1 cellular context compared by ENCODE assay signal in the genomic region with DNA sequence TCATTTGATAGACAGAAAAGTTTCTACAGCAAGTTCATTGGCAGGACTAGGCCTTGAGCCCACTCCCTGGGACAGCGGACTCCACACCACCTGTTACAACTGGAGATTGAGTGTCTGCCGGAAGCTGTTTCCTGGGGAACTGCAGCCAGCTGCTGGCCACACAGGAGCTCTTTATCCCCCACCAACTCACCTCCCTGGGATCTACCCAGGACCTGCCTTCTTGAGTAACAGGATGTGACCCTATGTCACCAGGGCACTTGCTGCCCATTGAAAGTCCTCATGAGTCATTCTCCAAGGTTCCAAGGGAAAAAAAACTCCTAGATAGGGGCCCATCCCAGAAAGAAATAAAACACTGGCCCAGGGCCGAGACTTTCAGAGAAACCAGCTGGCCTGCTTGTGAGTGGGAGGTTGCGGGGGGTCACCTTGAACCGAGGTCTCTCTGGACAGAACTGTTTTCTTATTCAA.
TF ChIP-seq lines count a peak whose summit lies in the region.

No MANE protein-coding gene starts in this region.

TF ChIP-seq in HepG2, 621 proteins besides CTCF, POLR2A, EP300 and RAD21 (continued from another document):
- no peak for TF ChIP-seq ZNF503 (CRISPR knock-in tag; IDR thresholded peaks at IDR 0.05)
- TF ChIP-seq REL (CRISPR knock-in tag; conservative IDR thresholded peaks at IDR 0.05): no peak
- TF ChIP-seq POLR2AphosphoS2 (IDR thresholded peaks at IDR 0.05; ENCODE audit: low read depth, low read length): no peak
- TF ChIP-seq ZNF530 (CRISPR knock-in tag; IDR thresholded peaks at IDR 0.05; ENCODE audit: low read depth): no peak
- TF ChIP-seq, protein P1, sequence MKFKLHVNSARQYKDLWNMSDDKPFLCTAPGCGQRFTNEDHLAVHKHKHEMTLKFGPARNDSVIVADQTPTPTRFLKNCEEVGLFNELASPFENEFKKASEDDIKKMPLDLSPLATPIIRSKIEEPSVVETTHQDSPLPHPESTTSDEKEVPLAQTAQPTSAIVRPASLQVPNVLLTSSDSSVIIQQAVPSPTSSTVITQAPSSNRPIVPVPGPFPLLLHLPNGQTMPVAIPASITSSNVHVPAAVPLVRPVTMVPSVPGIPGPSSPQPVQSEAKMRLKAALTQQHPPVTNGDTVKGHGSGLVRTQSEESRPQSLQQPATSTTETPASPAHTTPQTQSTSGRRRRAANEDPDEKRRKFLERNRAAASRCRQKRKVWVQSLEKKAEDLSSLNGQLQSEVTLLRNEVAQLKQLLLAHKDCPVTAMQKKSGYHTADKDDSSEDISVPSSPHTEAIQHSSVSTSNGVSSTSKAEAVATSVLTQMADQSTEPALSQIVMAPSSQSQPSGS (CRISPR knock-in tag; IDR thresholded peaks at IDR 0.05): no peak
- no peak for TF ChIP-seq NFE2L1 (CRISPR knock-in tag; IDR thresholded peaks at IDR 0.05; ENCODE audit: borderline replicate concordance)
- TF ChIP-seq MYC (CRISPR knock-in tag; IDR thresholded peaks at IDR 0.05; ENCODE audit: borderline replicate concordance): peak; percentile 76; the same call in 1 of the 2 replicates
- TF ChIP-seq ZBTB25 (CRISPR knock-in tag; IDR thresholded peaks at IDR 0.05): peak; percentile 60; the same call in 1 of the 2 replicates
- TF ChIP-seq, protein P2, sequence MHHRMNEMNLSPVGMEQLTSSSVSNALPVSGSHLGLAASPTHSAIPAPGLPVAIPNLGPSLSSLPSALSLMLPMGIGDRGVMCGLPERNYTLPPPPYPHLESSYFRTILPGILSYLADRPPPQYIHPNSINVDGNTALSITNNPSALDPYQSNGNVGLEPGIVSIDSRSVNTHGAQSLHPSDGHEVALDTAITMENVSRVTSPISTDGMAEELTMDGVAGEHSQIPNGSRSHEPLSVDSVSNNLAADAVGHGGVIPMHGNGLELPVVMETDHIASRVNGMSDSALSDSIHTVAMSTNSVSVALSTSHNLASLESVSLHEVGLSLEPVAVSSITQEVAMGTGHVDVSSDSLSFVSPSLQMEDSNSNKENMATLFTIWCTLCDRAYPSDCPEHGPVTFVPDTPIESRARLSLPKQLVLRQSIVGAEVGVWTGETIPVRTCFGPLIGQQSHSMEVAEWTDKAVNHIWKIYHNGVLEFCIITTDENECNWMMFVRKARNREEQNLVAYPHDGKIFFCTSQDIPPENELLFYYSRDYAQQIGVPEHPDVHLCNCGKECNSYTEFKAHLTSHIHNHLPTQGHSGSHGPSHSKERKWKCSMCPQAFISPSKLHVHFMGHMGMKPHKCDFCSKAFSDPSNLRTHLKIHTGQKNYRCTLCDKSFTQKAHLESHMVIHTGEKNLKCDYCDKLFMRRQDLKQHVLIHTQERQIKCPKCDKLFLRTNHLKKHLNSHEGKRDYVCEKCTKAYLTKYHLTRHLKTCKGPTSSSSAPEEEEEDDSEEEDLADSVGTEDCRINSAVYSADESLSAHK (CRISPR knock-in tag; IDR thresholded peaks at IDR 0.05; ENCODE audit: borderline replicate concordance): no peak
- TF ChIP-seq ZEB1 (IDR thresholded peaks at IDR 0.05; ENCODE audit: insufficient replicate concordance, low read depth): no peak
- TF ChIP-seq CENPT (CRISPR knock-in tag; IDR thresholded peaks at IDR 0.05; ENCODE audit: low read depth): no peak
- TF ChIP-seq STAT5B (CRISPR knock-in tag; IDR thresholded peaks at IDR 0.05): no peak
- TF ChIP-seq HOXA7 (CRISPR knock-in tag; IDR thresholded peaks at IDR 0.05): no peak
- no peak; the same call in 1 of the 2 replicates for TF ChIP-seq ZNF652 (CRISPR knock-in tag; IDR thresholded peaks at IDR 0.05; ENCODE audit: borderline replicate concordance, low read depth)
- TF ChIP-seq SOX5 (CRISPR knock-in tag; IDR thresholded peaks at IDR 0.05; ENCODE audit: borderline replicate concordance): peak; percentile 89
- TF ChIP-seq, protein P3, sequence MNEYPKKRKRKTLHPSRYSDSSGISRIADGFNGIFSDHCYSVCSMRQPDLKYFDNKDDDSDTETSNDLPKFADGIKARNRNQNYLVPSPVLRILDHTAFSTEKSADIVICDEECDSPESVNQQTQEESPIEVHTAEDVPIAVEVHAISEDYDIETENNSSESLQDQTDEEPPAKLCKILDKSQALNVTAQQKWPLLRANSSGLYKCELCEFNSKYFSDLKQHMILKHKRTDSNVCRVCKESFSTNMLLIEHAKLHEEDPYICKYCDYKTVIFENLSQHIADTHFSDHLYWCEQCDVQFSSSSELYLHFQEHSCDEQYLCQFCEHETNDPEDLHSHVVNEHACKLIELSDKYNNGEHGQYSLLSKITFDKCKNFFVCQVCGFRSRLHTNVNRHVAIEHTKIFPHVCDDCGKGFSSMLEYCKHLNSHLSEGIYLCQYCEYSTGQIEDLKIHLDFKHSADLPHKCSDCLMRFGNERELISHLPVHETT (CRISPR knock-in tag; conservative IDR thresholded peaks at IDR 0.05): no peak
- TF ChIP-seq ATF7 (IDR thresholded peaks at IDR 0.05): no peak
- TF ChIP-seq ATF7 (CRISPR knock-in tag; IDR thresholded peaks at IDR 0.05): no peak
- TF ChIP-seq SMAD3 (CRISPR knock-in tag; IDR thresholded peaks at IDR 0.05): peak; percentile 56; the same call in 1 of the 2 replicates
- peak; percentile 68; the same call in 1 of the 2 replicates for TF ChIP-seq TSC22D2 (CRISPR knock-in tag; IDR thresholded peaks at IDR 0.05; ENCODE audit: borderline replicate concordance)
- peak; percentile 77 for TF ChIP-seq MEF2D (CRISPR knock-in tag; IDR thresholded peaks at IDR 0.05)
- TF ChIP-seq, protein P4, sequence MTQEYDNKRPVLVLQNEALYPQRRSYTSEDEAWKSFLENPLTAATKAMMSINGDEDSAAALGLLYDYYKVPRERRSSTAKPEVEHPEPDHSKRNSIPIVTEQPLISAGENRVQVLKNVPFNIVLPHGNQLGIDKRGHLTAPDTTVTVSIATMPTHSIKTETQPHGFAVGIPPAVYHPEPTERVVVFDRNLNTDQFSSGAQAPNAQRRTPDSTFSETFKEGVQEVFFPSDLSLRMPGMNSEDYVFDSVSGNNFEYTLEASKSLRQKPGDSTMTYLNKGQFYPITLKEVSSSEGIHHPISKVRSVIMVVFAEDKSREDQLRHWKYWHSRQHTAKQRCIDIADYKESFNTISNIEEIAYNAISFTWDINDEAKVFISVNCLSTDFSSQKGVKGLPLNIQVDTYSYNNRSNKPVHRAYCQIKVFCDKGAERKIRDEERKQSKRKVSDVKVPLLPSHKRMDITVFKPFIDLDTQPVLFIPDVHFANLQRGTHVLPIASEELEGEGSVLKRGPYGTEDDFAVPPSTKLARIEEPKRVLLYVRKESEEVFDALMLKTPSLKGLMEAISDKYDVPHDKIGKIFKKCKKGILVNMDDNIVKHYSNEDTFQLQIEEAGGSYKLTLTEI (CRISPR knock-in tag; conservative IDR thresholded peaks at IDR 0.05): no peak
- 0 out of 2 replicates have a peak, but pooled peaks have one; percentile 31 for TF ChIP-seq ZSCAN25 (CRISPR knock-in tag; IDR thresholded peaks at IDR 0.05)
- TF ChIP-seq TMF1 (CRISPR knock-in tag; IDR thresholded peaks at IDR 0.05; ENCODE audit: low read depth): no peak
- no peak for TF ChIP-seq ZNF18 (CRISPR knock-in tag; IDR thresholded peaks at IDR 0.05; ENCODE audit: insufficient replicate concordance)
- no peak for TF ChIP-seq ZNF256 (CRISPR knock-in tag; conservative IDR thresholded peaks at IDR 0.05)
- peak; percentile 61; the same call in 1 of the 2 replicates for TF ChIP-seq ETV6 (CRISPR knock-in tag; conservative IDR thresholded peaks at IDR 0.05)
- TF ChIP-seq ZNF543 (CRISPR knock-in tag; IDR thresholded peaks at IDR 0.05): no peak
- TF ChIP-seq RBAK (CRISPR knock-in tag; IDR thresholded peaks at IDR 0.05): no peak
- no peak for TF ChIP-seq HOXA9 (CRISPR knock-in tag; IDR thresholded peaks at IDR 0.05; ENCODE audit: borderline replicate concordance)
- TF ChIP-seq IRX3 (CRISPR knock-in tag; IDR thresholded peaks at IDR 0.05; ENCODE audit: borderline replicate concordance, low read depth): no peak
- TF ChIP-seq ZNF770 (CRISPR knock-in tag; IDR thresholded peaks at IDR 0.05): peak; percentile 47; the same call in 1 of the 2 replicates
- TF ChIP-seq ZNF7 (CRISPR knock-in tag; IDR thresholded peaks at IDR 0.05): no peak
- TF ChIP-seq SP140L (CRISPR knock-in tag; IDR thresholded peaks at IDR 0.05; ENCODE audit: borderline replicate concordance): no peak
